In genomic region chr4:4805805-4806345, GRCh38 we compare ENCODE assay signal across 1 cellular context.
TF ChIP-seq lines count a peak whose summit lies in the region.

No MANE protein-coding gene starts in this region.

TF ChIP-seq in GM23338, 12 proteins besides CTCF, POLR2A, EP300 and RAD21 (continued from another document):
- TF ChIP-seq NANOG (IDR thresholded peaks at IDR 0.05; ENCODE audit: borderline replicate concordance) (no peak), REST (IDR thresholded peaks at IDR 0.05; ENCODE audit: unreplicated experiment) (no peak), EZH2phosphoT487 (IDR thresholded peaks at IDR 0.05; ENCODE audit: unreplicated experiment) (no peak), POLR2AphosphoS5 (IDR thresholded peaks at IDR 0.05; ENCODE audit: low read depth) (no peak), STAT1 (IDR thresholded peaks at IDR 0.05; ENCODE audit: unreplicated experiment) (no peak), ZNF462 (CRISPR knock-in tag; IDR thresholded peaks at IDR 0.05) (no peak), JUNB (IDR thresholded peaks at IDR 0.05; ENCODE audit: unreplicated experiment) (no peak), ZNF114 (CRISPR knock-in tag; IDR thresholded peaks at IDR 0.05) (no peak), ETS1 (IDR thresholded peaks at IDR 0.05) (no peak)
